ENCODE assay signal across 7 cellular contexts in genomic region chrX:13209704-13210103, GRCh38.
DNase-seq lines count a peak whose midpoint lies in the region; TF ChIP-seq lines count a peak whose summit lies in the region.
"Not testable (repeated sequence)": the region's sequence is repeated elsewhere in the genome, so short reads cannot be mapped to it uniquely, and the experiment has no call there.

No MANE protein-coding gene starts in this region.

- H3F3A ChIP-seq in GM23248 (ENCODE audit: insufficient read depth): not testable (repeated sequence)
- H3F3A ChIP-seq in SK-N-SH (replicated peaks; ENCODE audit: insufficient read depth): peaks cover 44% of the 10 kb centered on the region

- not testable (repeated sequence) for H3K4me3 Mint-ChIP-seq in nephron

- H3K4me3 ChIP-seq in BJ (ENCODE audit: low read depth, low read length); GM23248; SK-N-SH (ENCODE audit: low read depth in 2 of 2, low read length in 1 of 2): not testable (repeated sequence)

- peak in 1 of 2 experiments; percentile 93; a peak in 2 of 4 replicates for TF ChIP-seq EP300 in SK-N-SH (IDR thresholded peaks at IDR 0.05; ENCODE audit: borderline replicate concordance in 1 of 2, low read depth in 1 of 2, low read length in 1 of 2)

- H3K79me2 ChIP-seq in GM23248 (ENCODE audit: insufficient read depth); SK-N-SH (ENCODE audit: insufficient read depth): not testable (repeated sequence)

- WGBS in GM23248 (ENCODE audit: low coverage in 1 of 2, low lambda C conversion rate in 2 of 2, missing lambda C conversion rate in 2 of 2), 2 experiments: 28 to 47% methylated on average over 2 of the region's 2 CpGs
- WGBS in SK-N-SH (ENCODE audit: low lambda C conversion rate): 19% methylated on average over 2 of the region's 2 CpGs

- POLR2A ChIA-PET in BJ (lab: Charles Lee); SK-N-SH (lab: Yijun Ruan, JAX): not testable (repeated sequence)

- TF ChIP-seq CTCF in BJ (IDR thresholded peaks at IDR 0.05; ENCODE audit: insufficient read depth, low read depth, low read length); SK-N-SH (IDR thresholded peaks at IDR 0.05); nephron (IDR thresholded peaks at IDR 0.05; ENCODE audit: unreplicated experiment in 3 of 3): not testable (repeated sequence)

- H3K9me3 Mint-ChIP-seq in nephron: not testable (repeated sequence)

- peak overlapping the region; percentile 83 to 98 (median 90) for H3K27ac Mint-ChIP-seq in nephron

- not testable (repeated sequence) for H3K27ac ChIP-seq in GM23248
- H3K27ac ChIP-seq in SK-N-SH (ENCODE audit: low read depth in 2 of 2, low read length in 1 of 2): peak overlapping the region in 1 of 2 experiments; percentile 94; a peak in 2 of 4 replicates

- H3K4me2 ChIP-seq in GM23248 (ENCODE audit: unreplicated experiment); SK-N-SH: not testable (repeated sequence)

- CTCF ChIA-PET in BJ (lab: Yijun Ruan, JAX): not testable (repeated sequence)
- CTCF ChIA-PET in SK-N-SH (lab: Yijun Ruan, JAX): interaction anchor here (1.5 kb wide), 1 partner anchor 279 kb away, joined by 3 read pairs; no protein-coding TSS in a partner anchor

- H3K4me1 ChIP-seq in GM23248 (ENCODE audit: insufficient read depth): not testable (repeated sequence)
- H3K4me1 ChIP-seq in SK-N-SH (ENCODE audit: control insufficient read depth in 1 of 2, insufficient read depth in 2 of 2, low read depth in 1 of 2, low read length in 1 of 2): peaks cover 0 to 20% of the 10 kb centered on the region in 2 experiments; a peak in 2 of 4 replicates

- not testable (repeated sequence) for H3K9me2 ChIP-seq in GM23248 (ENCODE audit: insufficient read depth); SK-N-SH

- DNase-seq in BJ (ENCODE audit: low read depth) (peak; percentile 25), ELR (ENCODE audit: low read depth) (peak; percentile 56), GM23248 (peak; percentile 24), NCI-H526 (lab: John Stamatoyannopoulos, UW) (peak; percentile 22 to 51), fibroblast of gingiva (ENCODE audit: low read depth) (peak; percentile 3)
- not testable (repeated sequence) for DNase-seq in SK-N-SH

- in situ Hi-C loops in GM23248 (cut with MboI): not testable (repeated sequence)

- H3K36me3 Mint-ChIP-seq in nephron (ENCODE audit: low read depth): not testable (repeated sequence)

- not testable (repeated sequence) for H3K27me3 ChIP-seq in BJ (ENCODE audit: control insufficient read depth, insufficient read depth, low read length); GM23248 (replicated peaks; ENCODE audit: insufficient read depth); SK-N-SH (ENCODE audit: insufficient read depth)

- H3K27me3 Mint-ChIP-seq in nephron (ENCODE audit: low read depth): not testable (repeated sequence)

- H4K20me1 ChIP-seq in GM23248 (ENCODE audit: insufficient read depth); SK-N-SH (ENCODE audit: insufficient read depth): not testable (repeated sequence)

- TF ChIP-seq RAD21 in SK-N-SH (IDR thresholded peaks at IDR 0.05; ENCODE audit: low read length): not testable (repeated sequence)

- H3K9ac ChIP-seq in GM23248: not testable (repeated sequence)
- peak overlapping the region; percentile 44; the same call in 1 of the 2 replicates for H3K9ac ChIP-seq in SK-N-SH

- H2AFZ ChIP-seq in GM23248: not testable (repeated sequence)
- peak overlapping the region; percentile 54; the same call in 1 of the 2 replicates for H2AFZ ChIP-seq in SK-N-SH (ENCODE audit: low read depth)

- H3K4me1 Mint-ChIP-seq in nephron: peaks cover 20% of the 10 kb centered on the region

- not testable (repeated sequence) for H3K9me3 ChIP-seq in GM23248 (ENCODE audit: low read depth); SK-N-SH

- not testable (repeated sequence) for H3K36me3 ChIP-seq in BJ (ENCODE audit: control insufficient read depth, insufficient read depth, low read length); GM23248 (ENCODE audit: low read depth); SK-N-SH (replicated peaks in 1 of 2; ENCODE audit: control insufficient read depth in 1 of 2, insufficient read depth in 2 of 2, low read length in 1 of 2)

TF ChIP-seq in SK-N-SH, 30 proteins besides CTCF, POLR2A, EP300 and RAD21:
- TF ChIP-seq TEAD4 (IDR thresholded peaks at IDR 0.05; ENCODE audit: borderline replicate concordance, insufficient read depth): peak; percentile 81; the same call in 1 of the 2 replicates
- peak; percentile 43; the same call in 1 of the 2 replicates for TF ChIP-seq RXRA (IDR thresholded peaks at IDR 0.05; ENCODE audit: borderline replicate concordance, low read depth)
- TF ChIP-seq FOSL2 (IDR thresholded peaks at IDR 0.05; ENCODE audit: borderline replicate concordance, low read depth): peak; percentile 55; the same call in 1 of the 2 replicates
- peak; percentile 42; the same call in 1 of the 2 replicates for TF ChIP-seq POLR2AphosphoS5 (IDR thresholded peaks at IDR 0.05; ENCODE audit: low read depth, low read length)
- peak; percentile 75 for TF ChIP-seq JUND (IDR thresholded peaks at IDR 0.05)
- TF ChIP-seq MAX (IDR thresholded peaks at IDR 0.05; ENCODE audit: low read depth): peak; percentile 19; the same call in 1 of the 2 replicates
- peak; percentile 73 for TF ChIP-seq NFIC (IDR thresholded peaks at IDR 0.05; ENCODE audit: borderline replicate concordance)
- TF ChIP-seq PBX3 (IDR thresholded peaks at IDR 0.05): peak; percentile 79
- TF ChIP-seq TCF12 (IDR thresholded peaks at IDR 0.05): peak; percentile 80
- peak; percentile 93 for TF ChIP-seq FOXM1 (IDR thresholded peaks at IDR 0.05; ENCODE audit: low read depth)
